Comparison of ENCODE assay signal across 1 cellular context in genomic region chr1:180527270-180527669, GRCh38.
TF ChIP-seq lines count a peak whose summit lies in the region.

No MANE protein-coding gene starts in this region.

TF ChIP-seq in K562, 482 proteins besides CTCF, POLR2A, EP300 and RAD21 (continued from another document and continues in another):
- TF ChIP-seq MGA (IDR thresholded peaks at IDR 0.05) (no peak), ZNF696 (CRISPR knock-in tag; conservative IDR thresholded peaks at IDR 0.05) (no peak), THRB (CRISPR knock-in tag; conservative IDR thresholded peaks at IDR 0.05) (no peak), TCF15 (CRISPR knock-in tag; IDR thresholded peaks at IDR 0.05) (no peak), ATF7 (IDR thresholded peaks at IDR 0.05) (no peak), RNF2 (IDR thresholded peaks at IDR 0.05) (no peak), PHF20 (IDR thresholded peaks at IDR 0.05; ENCODE audit: partially characterized antibody) (no peak), EZH2 (IDR thresholded peaks at IDR 0.05; ENCODE audit: borderline replicate concordance, low read depth, low read length) (no peak), TFE3 (CRISPR knock-in tag; IDR thresholded peaks at IDR 0.05) (no peak), MYNN (IDR thresholded peaks at IDR 0.05) (peak; percentile 61; the same call in 1 of the 2 replicates), MYNN (CRISPR knock-in tag; IDR thresholded peaks at IDR 0.05) (no peak), ZNF76 (CRISPR knock-in tag; IDR thresholded peaks at IDR 0.05; ENCODE audit: borderline replicate concordance) (no peak), KLF6 (CRISPR knock-in tag; IDR thresholded peaks at IDR 0.05; ENCODE audit: borderline replicate concordance) (no peak), CHCHD3 (CRISPR knock-in tag; IDR thresholded peaks at IDR 0.05) (no peak), TCF7 (IDR thresholded peaks at IDR 0.05; ENCODE audit: borderline replicate concordance) (no peak), ZNF830 (CRISPR knock-in tag; IDR thresholded peaks at IDR 0.05) (no peak), FOXA1 (IDR thresholded peaks at IDR 0.05; ENCODE audit: borderline replicate concordance) (no peak), ID3 (CRISPR knock-in tag; IDR thresholded peaks at IDR 0.05) (no peak), ID3 (tag; IDR thresholded peaks at IDR 0.05) (no peak), ZNF707 (CRISPR knock-in tag; conservative IDR thresholded peaks at IDR 0.05) (no peak), CBX2 (IDR thresholded peaks at IDR 0.05; ENCODE audit: insufficient read depth, low read length, poor library complexity, severe bottlenecking) (no peak), SMARCE1 (IDR thresholded peaks at IDR 0.05) (peak; percentile 88), SMAD4 (CRISPR knock-in tag; conservative IDR thresholded peaks at IDR 0.05) (no peak), ZNF408 (CRISPR knock-in tag; IDR thresholded peaks at IDR 0.05; ENCODE audit: low read depth) (no peak), POLR2AphosphoS5 (IDR thresholded peaks at IDR 0.05; ENCODE audit: control insufficient read depth, insufficient read depth, low read depth, low read length) (no peak), TRIM25 (IDR thresholded peaks at IDR 0.05; ENCODE audit: borderline replicate concordance) (no peak), BRF2 (IDR thresholded peaks at IDR 0.05; ENCODE audit: borderline replicate concordance, insufficient read depth, insufficient read length) (no peak), TCFL5 (CRISPR knock-in tag; conservative IDR thresholded peaks at IDR 0.05) (no peak), HLTF (IDR thresholded peaks at IDR 0.05) (no peak), ZNF140 (CRISPR knock-in tag; IDR thresholded peaks at IDR 0.05) (no peak), ZNF133 (CRISPR knock-in tag; IDR thresholded peaks at IDR 0.05) (no peak), ZNF551 (CRISPR knock-in tag; IDR thresholded peaks at IDR 0.05) (no peak), ZBTB34 (CRISPR knock-in tag; IDR thresholded peaks at IDR 0.05) (no peak), RHOXF2B (CRISPR knock-in tag; conservative IDR thresholded peaks at IDR 0.05) (no peak), TCF3 (CRISPR knock-in tag; IDR thresholded peaks at IDR 0.05) (peak; percentile 39; the same call in 1 of the 2 replicates), BRD9 (IDR thresholded peaks at IDR 0.05; ENCODE audit: low read depth, partially characterized antibody) (no peak), DMBX1 (CRISPR knock-in tag; IDR thresholded peaks at IDR 0.05; ENCODE audit: borderline replicate concordance) (no peak), GTF2E2 (tag; IDR thresholded peaks at IDR 0.05) (no peak), ARID3B (CRISPR knock-in tag; IDR thresholded peaks at IDR 0.05; ENCODE audit: borderline replicate concordance) (no peak)
